8 cellular contexts compared by ENCODE assay signal in genomic region chr16:67247698-67248400, GRCh38. TPM values are rescaled to one million over a fixed set of nuclear protein-coding genes. Genes with fewer than 3 reads are reported as not detected.
DNase-seq lines count a peak whose midpoint lies in the region; ATAC-seq and TF ChIP-seq lines count a peak whose summit lies in the region.

No MANE protein-coding gene starts in this region.

- H3K36me3 ChIP-seq in Panc1 (ENCODE audit: control insufficient read depth, insufficient read depth, low read length), result no peaks in the 10 kb centered on the region; the same call in 1 of the 2 replicates
- H3K36me3 ChIP-seq in psoas muscle (ENCODE audit: insufficient read depth in 1 of 2, low read depth in 1 of 2), result no peaks in the 10 kb centered on the region

- H3K4me3 ChIP-seq in GM08714 (ENCODE audit: low read length) (peak overlapping the region; percentile 57; the same call in 1 of the 2 replicates), Panc1 (ENCODE audit: low read depth in 2 of 2, low read length in 2 of 2) (peak overlapping the region; percentile 64 to 73), psoas muscle (peak overlapping the region; percentile 94)

- 0 out of 2 replicates have a peak, but pooled peaks have one; percentile 7 for ATAC-seq in Panc1
- ATAC-seq in psoas muscle, result no peak

- POLR2A ChIA-PET in Panc1 (lab: Charles Lee), result interaction anchor here (0.6 kb wide), 1 partner anchor 303 kb away, joined by 7 read pairs; no protein-coding TSS in a partner anchor

- no peak for DNase-seq in Panc1 (ENCODE audit: low read depth, low spot score)
- DNase-seq in erythroblast (lab: John Stamatoyannopoulos, UW), result no peak
- DNase-seq in psoas muscle, result no peak
- DNase-seq in SHP77 (lab: John Stamatoyannopoulos, UW), result no peak
- no peak for DNase-seq in NCI-H2196 treated with DMSO at 0.1 percent for 48 hours (lab: John Stamatoyannopoulos, UW; ENCODE audit: unreplicated experiment)
- DNase-seq in NCI-H526 (lab: John Stamatoyannopoulos, UW), result no peak
- no peak for DNase-seq in amniotic stem cell (lab: John Stamatoyannopoulos, UW)

- TF ChIP-seq CTCF in Panc1 (IDR thresholded peaks at IDR 0.05) (no peak), psoas muscle (IDR thresholded peaks at IDR 0.05) (no peak)

- WGBS in psoas muscle, 3 donors, result 0 to 5% (median 3%) methylated on average over 14 of the region's 14 CpGs

- CTCF ChIA-PET in Panc1 (lab: Charles Lee), result interaction anchor here (0.6 kb wide), 1 partner anchor 66 kb away, joined by 6 read pairs; no protein-coding TSS in a partner anchor

- H3K27ac ChIP-seq in Panc1 (ENCODE audit: low read length) (no peak overlapping the region), psoas muscle (peak overlapping the region; percentile 99)

- in situ Hi-C loops in Panc1 (cut with HindIII; ENCODE audit: low pct_unique_long_range_greater_than_20kb, low sequenced_read_pairs), result no loop called here

- H3K9me3 ChIP-seq in Panc1 (ENCODE audit: control insufficient read depth, insufficient read depth, low read depth, low read length) (no peaks in the 10 kb centered on the region), psoas muscle (no peaks in the 10 kb centered on the region)

- intact Hi-C loops in Panc1 (cut with micrococcal nuclease; ENCODE audit: unreplicated experiment) (no loop called here), psoas muscle (cut with DNase I) (no loop called here)

- peak; percentile 49 for TF ChIP-seq POLR2A in erythroblast (IDR thresholded peaks at IDR 0.05; ENCODE audit: low read length)

- BruUV-seq in Panc1 (replicated peaks; lab: Mats Ljungman, UMichigan), result no TSS peak

- H3K4me1 ChIP-seq in Panc1 (ENCODE audit: control insufficient read depth, insufficient read depth, low read length), result peaks cover 7% of the 10 kb centered on the region
- peaks cover 34% of the 10 kb centered on the region for H3K4me1 ChIP-seq in psoas muscle

- H3K27me3 ChIP-seq in Panc1 (ENCODE audit: control insufficient read depth, insufficient read depth, low read length) (no peaks in the 10 kb centered on the region), psoas muscle (ENCODE audit: insufficient read depth in 3 of 3, low read length in 2 of 3) (no peaks in the 10 kb centered on the region)

RNA-seq across cellular contexts. Expression of gene FHOD1, which starts 0.6 kb away (rescaled TPM):
- 9.3 TPM for total RNA-seq in Panc1 (2021; ENCODE audit: unreplicated experiment)
- 13.4 TPM for polyA plus RNA-seq in Panc1 (2012; ENCODE audit: insufficient read length)
- 100 to 1,000 TPM in 3 of 4 donors, 10 to 100 TPM in 1; 61.5 to 154 (median 124) TPM for total RNA-seq in psoas muscle
- 10 to 100 TPM; 16.9 to 48.7 (median 27.2) TPM for polyA plus RNA-seq in psoas muscle

RNA-seq across cellular contexts. Expression of gene SLC9A5, which starts 0.9 kb away (rescaled TPM):
- total RNA-seq in Panc1 (2021; ENCODE audit: unreplicated experiment) (1.7 TPM), psoas muscle (1 to 10 TPM in 3 of 4 donors, under 1 TPM in 1; 0.59 to 1.7 (median 1.4) TPM)
- polyA plus RNA-seq in Panc1 (2012; ENCODE audit: insufficient read length), result 2.3 TPM
- polyA plus RNA-seq in psoas muscle, result 1 to 10 TPM in 1 of 3 donors, under 1 TPM in 2; 0.52 to 1.1 (median 0.91) TPM

RNA-seq across cellular contexts. Expression of gene TMEM208, which starts 20.9 kb away (rescaled TPM):
- total RNA-seq in Panc1 (2021; ENCODE audit: unreplicated experiment) (25.6 TPM), psoas muscle (10 to 100 TPM; 10.1 to 32.7 (median 20.5) TPM)
- 31.3 TPM for polyA plus RNA-seq in Panc1 (2012; ENCODE audit: insufficient read length)
- polyA plus RNA-seq in psoas muscle, result 100 to 1,000 TPM in 1 of 3 donors, 10 to 100 TPM in 2; 64.3 to 111 (median 91.9) TPM

RNA-seq across cellular contexts. Expression of gene PLEKHG4, which starts 31.5 kb away (rescaled TPM):
- total RNA-seq in Panc1 (2021; ENCODE audit: unreplicated experiment), result 6.7 TPM
- polyA plus RNA-seq in Panc1 (2012; ENCODE audit: insufficient read length), result 4.3 TPM
- total RNA-seq in psoas muscle, result 1 to 10 TPM in 2 of 4 donors, under 1 TPM in 2; 0.28 to 1.9 (median 1.3) TPM
- under 1 TPM; 0.60 to 1.00 (median 0.98) TPM for polyA plus RNA-seq in psoas muscle

RNA-seq across cellular contexts. Expression of gene ELMO3, which starts 48.9 kb away (rescaled TPM):
- total RNA-seq in Panc1 (2021; ENCODE audit: unreplicated experiment) (2.0 TPM), psoas muscle (under 1 TPM; 0.26 to 0.79 (median 0.42) TPM)
- 1.6 TPM for polyA plus RNA-seq in Panc1 (2012; ENCODE audit: insufficient read length)
- under 1 TPM; 0.35 to 0.82 (median 0.53) TPM for polyA plus RNA-seq in psoas muscle
